In the genomic region with DNA sequence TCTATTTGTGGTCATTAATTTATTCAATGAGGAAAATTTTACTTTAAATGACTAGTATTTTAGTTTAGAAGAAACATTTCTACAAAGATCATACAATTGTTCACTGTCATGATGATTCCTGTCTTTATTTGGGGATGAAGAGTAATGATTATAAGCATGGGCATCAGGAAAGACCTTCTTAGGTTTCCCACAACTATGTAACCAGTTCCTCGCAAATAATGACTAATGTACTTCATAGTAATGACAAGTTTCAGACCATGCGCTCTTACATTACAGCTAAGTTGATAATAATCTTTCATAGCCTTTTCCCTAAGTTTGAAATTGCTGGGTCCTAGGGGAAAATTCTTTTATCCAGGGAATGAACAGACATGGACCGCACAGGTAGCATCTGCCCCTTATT, we compare ENCODE assay signal across 22 cellular contexts.
"Had no signal": no experiment of that assay in that cellular context is flagged by ENCODE, and none has a peak within 500 bp of the region (broad histone marks: within the 10 kb centered on the region; RNA-seq: fewer than 3 reads in every experiment).

No MANE protein-coding gene starts in this region.

- H3K4me1 ChIP-seq: adrenal gland had no signal

- H3K36me3 ChIP-seq: adrenal gland had no signal

- DNase-seq: activated CD4-positive, alpha-beta T cell treated with anti-CD3 and anti-CD28 coated beads for 48 hours; activated CD4-positive, alpha-beta T cell treated with anti-CD3 and anti-CD28 coated beads, Interleukin-2, amount 50 U/mL, for 4 hours; activated CD4-positive, CD25-positive, alpha-beta regulatory T cell treated with anti-CD3 and anti-CD28 coated beads, Interleukin-2, amount 50 U/mL, for 72 hours; activated CD8-positive, alpha-beta memory T cell treated with anti-CD3 and anti-CD28 coated beads, Interleukin-2, amount 50 U/mL, for 48 hours; activated CD8-positive, alpha-beta T cell treated with anti-CD3 and anti-CD28 coated beads, Interleukin-2, amount 10 ng/mL, durations not matched to agents 7 days and 5 days; activated naive CD4-positive, alpha-beta T cell treated with anti-CD3 and anti-CD28 coated beads, Interleukin-2, amount 50 U/mL, for 16 hours; activated naive CD8-positive, alpha-beta T cell treated with anti-CD3 and anti-CD28 coated beads, Interleukin-2, amount 10 ng/mL, durations not matched to agents 7 days and 5 days; activated T-cell treated with anti-CD3 and anti-CD28 coated beads, Interleukin-2, amount 50 U/mL, for 1 hour; adrenal gland; anterior cingulate cortex; central memory CD4-positive, alpha-beta T cell; Karpas-422; NCI-H1048; NCI-H2029; NCI-H2107; NCI-H345; NCI-H510A; NCI-H526 treated with DMSO at 0.1 percent for 48 hours; SIG-M5; T-helper 17 cell; T-helper 9 cell had no signal

- H3K27ac ChIP-seq: adrenal gland had no signal

- H3K9me3 ChIP-seq: adrenal gland had no signal

- H3K4me3 ChIP-seq: adrenal gland had no signal

- H3K27me3 ChIP-seq: adrenal gland had no signal

- ATAC-seq: activated CD8-positive, alpha-beta T cell treated with anti-CD3 and anti-CD28 coated beads, Interleukin-2, amount 10 ng/mL, durations not matched to agents 7 days and 5 days; T-helper 17 cell; WTC11 had no signal
